In the genomic region with DNA sequence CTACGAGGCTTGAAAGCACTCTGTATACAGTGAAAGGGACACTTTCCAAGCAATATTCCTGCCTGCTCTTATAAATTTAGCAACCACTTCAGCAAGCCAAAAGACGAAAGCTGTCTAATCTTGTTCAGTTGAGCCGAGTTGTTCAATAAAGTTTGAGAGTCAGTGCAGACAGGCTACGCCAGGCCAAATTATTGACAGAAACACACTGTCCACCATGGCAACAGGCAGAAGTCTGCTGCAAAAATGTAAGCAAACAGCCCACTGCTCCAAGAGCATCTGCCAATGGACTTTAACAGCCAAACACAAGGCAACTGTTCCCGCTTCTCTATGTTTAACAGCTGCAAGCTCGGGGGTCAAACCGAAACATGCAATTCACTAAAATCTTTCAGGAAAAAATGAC, we compare ENCODE assay signal across 12 cellular contexts.
DNase-seq lines count a peak whose midpoint lies in the region; ATAC-seq and TF ChIP-seq lines count a peak whose summit lies in the region.
"Had no signal": no experiment of that assay in that cellular context is flagged by ENCODE, and none has a peak within 500 bp of the region (broad histone marks: within the 10 kb centered on the region; RNA-seq: fewer than 3 reads in every experiment).

No MANE protein-coding gene starts in this region.

- TF ChIP-seq CTCF in endodermal cell (conservative IDR thresholded peaks at IDR 0.05), result no peak

- 72 to 89% methylated on average over 6 to 7 of the region's 7 CpGs for WGBS in endodermal cell (ENCODE audit: insufficient coverage in 1 of 2, insufficient read length in 1 of 2), 2 experiments

- no peak overlapping the region for H3K9ac ChIP-seq in endodermal cell (ENCODE audit: extremely low read depth, low read length, poor library complexity, severe bottlenecking)

- peak overlapping the region; percentile 97 for H3K27ac ChIP-seq in endodermal cell (ENCODE audit: low read depth, low read length)
- no peak overlapping the region for H3K27ac ChIP-seq in CD8-positive, alpha-beta memory T cell (ENCODE audit: low read depth, low read length)

- H3K36me3 ChIP-seq in endodermal cell (ENCODE audit: control insufficient read depth, insufficient read depth, low read length), result no peaks in the 10 kb centered on the region
- no peaks in the 10 kb centered on the region for H3K36me3 ChIP-seq in CD8-positive, alpha-beta memory T cell (ENCODE audit: insufficient read depth, low read length)
- H3K36me3 ChIP-seq: BE2C, gastroesophageal sphincter had no signal

- H3K27me3 Mint-ChIP-seq in endodermal cell (ENCODE audit: insufficient read depth), result peaks cover 6% of the 10 kb centered on the region
- no peaks in the 10 kb centered on the region for H3K27me3 Mint-ChIP-seq in CD8-positive, alpha-beta memory T cell

- H3K27me3 ChIP-seq in endodermal cell (ENCODE audit: control insufficient read depth, insufficient read depth, low read length, poor library complexity, severe bottlenecking), result no peaks in the 10 kb centered on the region
- H3K27me3 ChIP-seq in CD8-positive, alpha-beta memory T cell (ENCODE audit: insufficient read depth, low read length, poor library complexity, severe bottlenecking), result no peaks in the 10 kb centered on the region
- H3K27me3 ChIP-seq: gastroesophageal sphincter had no signal

- no peak overlapping the region for H3K4me3 Mint-ChIP-seq in endodermal cell
- no peak overlapping the region for H3K4me3 Mint-ChIP-seq in CD8-positive, alpha-beta memory T cell

- peaks cover 9% of the 10 kb centered on the region for H3K4me1 Mint-ChIP-seq in endodermal cell
- H3K4me1 Mint-ChIP-seq in CD8-positive, alpha-beta memory T cell, result no peaks in the 10 kb centered on the region

- peaks cover 6% of the 10 kb centered on the region for H3K4me1 ChIP-seq in endodermal cell (ENCODE audit: control insufficient read depth, insufficient read depth, low read length)
- H3K4me1 ChIP-seq in CD8-positive, alpha-beta memory T cell (ENCODE audit: insufficient read depth, low read length), result no peaks in the 10 kb centered on the region
- H3K4me1 ChIP-seq: BE2C had no signal

- CTCF ChIA-PET in CD8-positive, alpha-beta memory T cell (lab: Charles Lee), result no interaction called here

- no peak overlapping the region for H3K27ac Mint-ChIP-seq in endodermal cell
- peak overlapping the region in 1 of 8 donors; percentile 38 for H3K27ac Mint-ChIP-seq in CD8-positive, alpha-beta memory T cell

- no peaks in the 10 kb centered on the region for H3K36me3 Mint-ChIP-seq in endodermal cell (ENCODE audit: low read depth)
- H3K36me3 Mint-ChIP-seq in CD8-positive, alpha-beta memory T cell, result no peaks in the 10 kb centered on the region

- no peaks in the 10 kb centered on the region for H3K9me3 ChIP-seq in endodermal cell (ENCODE audit: control insufficient read depth, low read length)
- H3K9me3 ChIP-seq in CD8-positive, alpha-beta memory T cell (ENCODE audit: low read length), result no peaks in the 10 kb centered on the region
- H3K9me3 ChIP-seq: BE2C, gastroesophageal sphincter had no signal

- POLR2A ChIA-PET in CD8-positive, alpha-beta memory T cell (lab: Charles Lee), result no interaction called here

- in situ Hi-C loops in G401 (cut with HindIII; ENCODE audit: low sequenced_read_pairs), result no loop called here

- DNase-seq in G401 (ENCODE audit: low spot score) (peak; percentile 14), endodermal cell (no peak), left kidney (ENCODE audit: low read depth, low spot score) (peak; percentile 80), sciatic nerve (ENCODE audit: low spot score) (no peak), NCI-H2029 treated with DMSO at 0.1 percent for 48 hours (lab: John Stamatoyannopoulos, UW) (no peak), NCI-H774 (lab: John Stamatoyannopoulos, UW) (no peak), middle frontal gyrus (ENCODE audit: extremely low spot score, low spot score) (no peak)
- DNase-seq in CD8-positive, alpha-beta memory T cell, result no peak
- DNase-seq: BE2C, OCI-M1 had no signal

- intact Hi-C loops in sciatic nerve (cut with DNase I), result no loop called here

- peak; percentile 84 for ATAC-seq in sciatic nerve
- ATAC-seq: activated CD4-positive, CD25-positive, alpha-beta regulatory T cell treated with anti-CD3 and anti-CD28 coated beads, Interleukin-2, amount 50 U/mL, for 24 hours; gastroesophageal sphincter had no signal

- no peaks in the 10 kb centered on the region for H3K9me3 Mint-ChIP-seq in endodermal cell
- no peaks in the 10 kb centered on the region for H3K9me3 Mint-ChIP-seq in CD8-positive, alpha-beta memory T cell

- H3K4me3 ChIP-seq in endodermal cell (ENCODE audit: low read length), result no peak overlapping the region
- H3K4me3 ChIP-seq in CD8-positive, alpha-beta memory T cell (ENCODE audit: low read length), result no peak overlapping the region

Comparison
In these comparisons a context has a peak if more than half of its experiments do, and no peak if none do; other contexts are left out.
1. DNase-seq: peak in G401 (single experiment) and left kidney (single experiment); none in endodermal cell (single experiment), sciatic nerve (single experiment), NCI-H2029 treated with DMSO at 0.1 percent for 48 hours (single experiment), NCI-H774 (single experiment), CD8-positive, alpha-beta memory T cell (0 of 5) and middle frontal gyrus (single experiment).